In genomic region chr4:82473621-82474164, GRCh38 we compare ENCODE assay signal across 23 cellular contexts.
"Had no signal": no experiment of that assay in that cellular context is flagged by ENCODE, and none has a peak within 500 bp of the region (broad histone marks: within the 10 kb centered on the region; RNA-seq: fewer than 3 reads in every experiment).

No MANE protein-coding gene starts in this region.

- H3K27ac ChIP-seq: HL-60, SJSA1, SK-N-MC had no signal

- H3K27me3 Mint-ChIP-seq: IgD-negative memory B cell had no signal

- H3K9me3 Mint-ChIP-seq: IgD-negative memory B cell had no signal

- H3K27me3 ChIP-seq: MG63, SJSA1 had no signal

- H3K4me3 ChIP-seq: K562, MG63, SJSA1, SK-N-MC had no signal

- H3K4me1 ChIP-seq: SJSA1 had no signal

- DNase-seq: MG63, NCI-H1092, NCI-H1436, NCI-H187, NCI-H2029, NCI-H2081 treated with DMSO at 0.1 percent for 48 hours, NCI-H2171, NCI-H226, NCI-H446, NCI-H510A, NCI-H524 treated with DMSO at 0.1 percent for 48 hours, NCI-H69, NCI-H774, Right ventricle myocardium superior, RPMI8226, SIG-M5 had no signal

- H3K36me3 ChIP-seq: MG63, SJSA1 had no signal

- H3K4me1 Mint-ChIP-seq: IgD-negative memory B cell had no signal

- FAIRE-seq: HTR-8/SVneo, K562, RCC 7860 had no signal

- H3K4me3 Mint-ChIP-seq: IgD-negative memory B cell had no signal

- ATAC-seq: K562 had no signal

- H3K27ac Mint-ChIP-seq: IgD-negative memory B cell had no signal

- H3K9me3 ChIP-seq: MG63, SJSA1 had no signal
